Comparison of ENCODE assay signal across 1 cellular context in genomic region chr10:5814110-5815107, GRCh38.
A peak's percentile ranks its signal among the peaks of the same experiment; 100 is the strongest.
TF ChIP-seq lines count a peak whose summit lies in the region.

No MANE protein-coding gene starts in this region.

TF ChIP-seq in HepG2, 621 proteins besides CTCF, POLR2A, EP300 and RAD21 (continued from another document and continues in another):
- TF ChIP-seq, protein P1, sequence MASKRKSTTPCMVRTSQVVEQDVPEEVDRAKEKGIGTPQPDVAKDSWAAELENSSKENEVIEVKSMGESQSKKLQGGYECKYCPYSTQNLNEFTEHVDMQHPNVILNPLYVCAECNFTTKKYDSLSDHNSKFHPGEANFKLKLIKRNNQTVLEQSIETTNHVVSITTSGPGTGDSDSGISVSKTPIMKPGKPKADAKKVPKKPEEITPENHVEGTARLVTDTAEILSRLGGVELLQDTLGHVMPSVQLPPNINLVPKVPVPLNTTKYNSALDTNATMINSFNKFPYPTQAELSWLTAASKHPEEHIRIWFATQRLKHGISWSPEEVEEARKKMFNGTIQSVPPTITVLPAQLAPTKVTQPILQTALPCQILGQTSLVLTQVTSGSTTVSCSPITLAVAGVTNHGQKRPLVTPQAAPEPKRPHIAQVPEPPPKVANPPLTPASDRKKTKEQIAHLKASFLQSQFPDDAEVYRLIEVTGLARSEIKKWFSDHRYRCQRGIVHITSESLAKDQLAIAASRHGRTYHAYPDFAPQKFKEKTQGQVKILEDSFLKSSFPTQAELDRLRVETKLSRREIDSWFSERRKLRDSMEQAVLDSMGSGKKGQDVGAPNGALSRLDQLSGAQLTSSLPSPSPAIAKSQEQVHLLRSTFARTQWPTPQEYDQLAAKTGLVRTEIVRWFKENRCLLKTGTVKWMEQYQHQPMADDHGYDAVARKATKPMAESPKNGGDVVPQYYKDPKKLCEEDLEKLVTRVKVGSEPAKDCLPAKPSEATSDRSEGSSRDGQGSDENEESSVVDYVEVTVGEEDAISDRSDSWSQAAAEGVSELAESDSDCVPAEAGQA (IDR thresholded peaks at IDR 0.05; ENCODE audit: low read depth), result no peak
- TF ChIP-seq, protein P1 (CRISPR knock-in tag; IDR thresholded peaks at IDR 0.05; ENCODE audit: borderline replicate concordance), result no peak
- TF ChIP-seq ZNF703 (CRISPR knock-in tag; IDR thresholded peaks at IDR 0.05; ENCODE audit: borderline replicate concordance) (0 out of 2 replicates have a peak, but pooled peaks have one; percentile 0), ZNF570 (CRISPR knock-in tag; IDR thresholded peaks at IDR 0.05; ENCODE audit: borderline replicate concordance) (0 out of 2 replicates have a peak, but pooled peaks have one; percentile 1), ZNF510 (CRISPR knock-in tag; IDR thresholded peaks at IDR 0.05; ENCODE audit: low read depth) (0 out of 2 replicates have a peak, but pooled peaks have one; percentile 7), GLMP (CRISPR knock-in tag; IDR thresholded peaks at IDR 0.05; ENCODE audit: borderline replicate concordance) (no peak; the same call in 1 of the 2 replicates), ZBTB7A (CRISPR knock-in tag; IDR thresholded peaks at IDR 0.05) (0 out of 2 replicates have a peak, but pooled peaks have one; percentile 4), NFE2 (CRISPR knock-in tag; IDR thresholded peaks at IDR 0.05) (no peak), ZNF180 (CRISPR knock-in tag; IDR thresholded peaks at IDR 0.05; ENCODE audit: borderline replicate concordance, low read depth) (peak; percentile 15; the same call in 1 of the 2 replicates), MTF2 (CRISPR knock-in tag; IDR thresholded peaks at IDR 0.05; ENCODE audit: borderline replicate concordance) (0 out of 2 replicates have a peak, but pooled peaks have one; percentile 6), NR2C2 (CRISPR knock-in tag; IDR thresholded peaks at IDR 0.05; ENCODE audit: borderline replicate concordance) (0 out of 2 replicates have a peak, but pooled peaks have one; percentile 4), CENPX (CRISPR knock-in tag; IDR thresholded peaks at IDR 0.05) (no peak), MAFG (CRISPR knock-in tag; IDR thresholded peaks at IDR 0.05) (0 out of 2 replicates have a peak, but pooled peaks have one; percentile 75), BRCA1 (CRISPR knock-in tag; IDR thresholded peaks at IDR 0.05) (0 out of 2 replicates have a peak, but pooled peaks have one; percentile 6), CENPBD1 (CRISPR knock-in tag; IDR thresholded peaks at IDR 0.05; ENCODE audit: borderline replicate concordance, low read depth) (no peak), ZMYM2 (CRISPR knock-in tag; IDR thresholded peaks at IDR 0.05) (peak; percentile 2; the same call in 1 of the 2 replicates), ZNF547 (CRISPR knock-in tag; IDR thresholded peaks at IDR 0.05) (no peak), EHMT2 (IDR thresholded peaks at IDR 0.05; ENCODE audit: borderline replicate concordance, low read depth, low read length) (0 out of 2 replicates have a peak, but pooled peaks have one; percentile 41), NAIF1 (CRISPR knock-in tag; IDR thresholded peaks at IDR 0.05; ENCODE audit: borderline replicate concordance) (0 out of 2 replicates have a peak, but pooled peaks have one; percentile 20), SRSF1 (optimal IDR thresholded peaks at IDR 0.05; ENCODE audit: low read depth, low read length) (no peak), KDM5A (IDR thresholded peaks at IDR 0.05; ENCODE audit: borderline replicate concordance, low read length) (0 out of 2 replicates have a peak, but pooled peaks have one; percentile 11), ZNF446 (CRISPR knock-in tag; IDR thresholded peaks at IDR 0.05) (0 out of 2 replicates have a peak, but pooled peaks have one; percentile 19), ZFP41 (CRISPR knock-in tag; IDR thresholded peaks at IDR 0.05; ENCODE audit: borderline replicate concordance) (0 out of 2 replicates have a peak, but pooled peaks have one; percentile 11), ZBTB20 (CRISPR knock-in tag; IDR thresholded peaks at IDR 0.05; ENCODE audit: borderline replicate concordance, low read depth) (peak; percentile 3; the same call in 1 of the 2 replicates), TGIF2 (CRISPR knock-in tag; IDR thresholded peaks at IDR 0.05) (peak; percentile 12; the same call in 1 of the 2 replicates), KAT8 (CRISPR knock-in tag; IDR thresholded peaks at IDR 0.05) (no peak), ZNF414 (CRISPR knock-in tag; IDR thresholded peaks at IDR 0.05) (0 out of 2 replicates have a peak, but pooled peaks have one; percentile 13), MAFF (IDR thresholded peaks at IDR 0.05; ENCODE audit: low read depth, low read length) (peak; percentile 99), CEBPG (CRISPR knock-in tag; IDR thresholded peaks at IDR 0.05) (peak; percentile 59), ZSCAN30 (CRISPR knock-in tag; IDR thresholded peaks at IDR 0.05) (peak; percentile 84; the same call in 1 of the 2 replicates)
- TF ChIP-seq, protein P2, sequence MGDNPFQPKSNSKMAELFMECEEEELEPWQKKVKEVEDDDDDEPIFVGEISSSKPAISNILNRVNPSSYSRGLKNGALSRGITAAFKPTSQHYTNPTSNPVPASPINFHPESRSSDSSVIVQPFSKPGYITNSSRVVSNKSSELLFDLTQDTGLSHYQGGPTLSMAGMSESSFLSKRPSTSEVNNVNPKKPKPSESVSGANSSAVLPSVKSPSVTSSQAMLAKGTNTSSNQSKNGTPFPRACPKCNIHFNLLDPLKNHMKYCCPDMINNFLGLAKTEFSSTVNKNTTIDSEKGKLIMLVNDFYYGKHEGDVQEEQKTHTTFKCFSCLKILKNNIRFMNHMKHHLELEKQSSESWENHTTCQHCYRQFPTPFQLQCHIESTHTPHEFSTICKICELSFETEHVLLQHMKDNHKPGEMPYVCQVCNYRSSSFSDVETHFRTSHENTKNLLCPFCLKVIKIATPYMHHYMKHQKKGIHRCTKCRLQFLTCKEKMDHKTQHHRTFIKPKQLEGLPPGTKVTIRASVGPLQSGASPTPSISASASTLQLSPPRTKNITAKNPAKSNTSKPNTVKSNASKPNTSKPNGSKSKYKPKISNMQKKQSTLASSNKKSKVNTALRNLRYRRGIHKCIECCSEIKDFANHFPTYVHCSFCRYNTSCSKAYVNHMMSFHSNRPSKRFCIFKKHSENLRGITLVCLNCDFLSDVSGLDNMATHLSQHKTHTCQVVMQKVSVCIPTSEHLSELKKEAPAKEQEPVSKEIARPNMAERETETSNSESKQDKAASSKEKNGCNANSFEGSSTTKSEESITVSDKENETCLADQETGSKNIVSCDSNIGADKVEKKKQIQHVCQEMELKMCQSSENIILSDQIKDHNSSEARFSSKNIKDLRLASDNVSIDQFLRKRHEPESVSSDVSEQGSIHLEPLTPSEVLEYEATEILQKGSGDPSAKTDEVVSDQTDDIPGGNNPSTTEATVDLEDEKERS (CRISPR knock-in tag; IDR thresholded peaks at IDR 0.05), result peak; percentile 89; the same call in 1 of the 2 replicates
- TF ChIP-seq, protein P3, sequence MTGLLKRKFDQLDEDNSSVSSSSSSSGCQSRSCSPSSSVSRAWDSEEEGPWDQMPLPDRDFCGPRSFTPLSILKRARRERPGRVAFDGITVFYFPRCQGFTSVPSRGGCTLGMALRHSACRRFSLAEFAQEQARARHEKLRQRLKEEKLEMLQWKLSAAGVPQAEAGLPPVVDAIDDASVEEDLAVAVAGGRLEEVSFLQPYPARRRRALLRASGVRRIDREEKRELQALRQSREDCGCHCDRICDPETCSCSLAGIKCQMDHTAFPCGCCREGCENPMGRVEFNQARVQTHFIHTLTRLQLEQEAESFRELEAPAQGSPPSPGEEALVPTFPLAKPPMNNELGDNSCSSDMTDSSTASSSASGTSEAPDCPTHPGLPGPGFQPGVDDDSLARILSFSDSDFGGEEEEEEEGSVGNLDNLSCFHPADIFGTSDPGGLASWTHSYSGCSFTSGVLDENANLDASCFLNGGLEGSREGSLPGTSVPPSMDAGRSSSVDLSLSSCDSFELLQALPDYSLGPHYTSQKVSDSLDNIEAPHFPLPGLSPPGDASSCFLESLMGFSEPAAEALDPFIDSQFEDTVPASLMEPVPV (CRISPR knock-in tag; IDR thresholded peaks at IDR 0.05), result 0 out of 2 replicates have a peak, but pooled peaks have one; percentile 4
- TF ChIP-seq, protein P4, sequence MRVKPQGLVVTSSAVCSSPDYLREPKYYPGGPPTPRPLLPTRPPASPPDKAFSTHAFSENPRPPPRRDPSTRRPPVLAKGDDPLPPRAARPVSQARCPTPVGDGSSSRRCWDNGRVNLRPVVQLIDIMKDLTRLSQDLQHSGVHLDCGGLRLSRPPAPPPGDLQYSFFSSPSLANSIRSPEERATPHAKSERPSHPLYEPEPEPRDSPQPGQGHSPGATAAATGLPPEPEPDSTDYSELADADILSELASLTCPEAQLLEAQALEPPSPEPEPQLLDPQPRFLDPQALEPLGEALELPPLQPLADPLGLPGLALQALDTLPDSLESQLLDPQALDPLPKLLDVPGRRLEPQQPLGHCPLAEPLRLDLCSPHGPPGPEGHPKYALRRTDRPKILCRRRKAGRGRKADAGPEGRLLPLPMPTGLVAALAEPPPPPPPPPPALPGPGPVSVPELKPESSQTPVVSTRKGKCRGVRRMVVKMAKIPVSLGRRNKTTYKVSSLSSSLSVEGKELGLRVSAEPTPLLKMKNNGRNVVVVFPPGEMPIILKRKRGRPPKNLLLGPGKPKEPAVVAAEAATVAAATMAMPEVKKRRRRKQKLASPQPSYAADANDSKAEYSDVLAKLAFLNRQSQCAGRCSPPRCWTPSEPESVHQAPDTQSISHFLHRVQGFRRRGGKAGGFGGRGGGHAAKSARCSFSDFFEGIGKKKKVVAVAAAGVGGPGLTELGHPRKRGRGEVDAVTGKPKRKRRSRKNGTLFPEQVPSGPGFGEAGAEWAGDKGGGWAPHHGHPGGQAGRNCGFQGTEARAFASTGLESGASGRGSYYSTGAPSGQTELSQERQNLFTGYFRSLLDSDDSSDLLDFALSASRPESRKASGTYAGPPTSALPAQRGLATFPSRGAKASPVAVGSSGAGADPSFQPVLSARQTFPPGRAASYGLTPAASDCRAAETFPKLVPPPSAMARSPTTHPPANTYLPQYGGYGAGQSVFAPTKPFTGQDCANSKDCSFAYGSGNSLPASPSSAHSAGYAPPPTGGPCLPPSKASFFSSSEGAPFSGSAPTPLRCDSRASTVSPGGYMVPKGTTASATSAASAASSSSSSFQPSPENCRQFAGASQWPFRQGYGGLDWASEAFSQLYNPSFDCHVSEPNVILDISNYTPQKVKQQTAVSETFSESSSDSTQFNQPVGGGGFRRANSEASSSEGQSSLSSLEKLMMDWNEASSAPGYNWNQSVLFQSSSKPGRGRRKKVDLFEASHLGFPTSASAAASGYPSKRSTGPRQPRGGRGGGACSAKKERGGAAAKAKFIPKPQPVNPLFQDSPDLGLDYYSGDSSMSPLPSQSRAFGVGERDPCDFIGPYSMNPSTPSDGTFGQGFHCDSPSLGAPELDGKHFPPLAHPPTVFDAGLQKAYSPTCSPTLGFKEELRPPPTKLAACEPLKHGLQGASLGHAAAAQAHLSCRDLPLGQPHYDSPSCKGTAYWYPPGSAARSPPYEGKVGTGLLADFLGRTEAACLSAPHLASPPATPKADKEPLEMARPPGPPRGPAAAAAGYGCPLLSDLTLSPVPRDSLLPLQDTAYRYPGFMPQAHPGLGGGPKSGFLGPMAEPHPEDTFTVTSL (CRISPR knock-in tag; IDR thresholded peaks at IDR 0.05; ENCODE audit: borderline replicate concordance), result peak; percentile 15; the same call in 1 of the 2 replicates
- TF ChIP-seq, protein P5, sequence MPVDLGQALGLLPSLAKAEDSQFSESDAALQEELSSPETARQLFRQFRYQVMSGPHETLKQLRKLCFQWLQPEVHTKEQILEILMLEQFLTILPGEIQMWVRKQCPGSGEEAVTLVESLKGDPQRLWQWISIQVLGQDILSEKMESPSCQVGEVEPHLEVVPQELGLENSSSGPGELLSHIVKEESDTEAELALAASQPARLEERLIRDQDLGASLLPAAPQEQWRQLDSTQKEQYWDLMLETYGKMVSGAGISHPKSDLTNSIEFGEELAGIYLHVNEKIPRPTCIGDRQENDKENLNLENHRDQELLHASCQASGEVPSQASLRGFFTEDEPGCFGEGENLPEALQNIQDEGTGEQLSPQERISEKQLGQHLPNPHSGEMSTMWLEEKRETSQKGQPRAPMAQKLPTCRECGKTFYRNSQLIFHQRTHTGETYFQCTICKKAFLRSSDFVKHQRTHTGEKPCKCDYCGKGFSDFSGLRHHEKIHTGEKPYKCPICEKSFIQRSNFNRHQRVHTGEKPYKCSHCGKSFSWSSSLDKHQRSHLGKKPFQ (CRISPR knock-in tag; IDR thresholded peaks at IDR 0.05; ENCODE audit: insufficient replicate concordance), result peak; percentile 31
